ENCODE assay signal across 8 cellular contexts in the genomic region with DNA sequence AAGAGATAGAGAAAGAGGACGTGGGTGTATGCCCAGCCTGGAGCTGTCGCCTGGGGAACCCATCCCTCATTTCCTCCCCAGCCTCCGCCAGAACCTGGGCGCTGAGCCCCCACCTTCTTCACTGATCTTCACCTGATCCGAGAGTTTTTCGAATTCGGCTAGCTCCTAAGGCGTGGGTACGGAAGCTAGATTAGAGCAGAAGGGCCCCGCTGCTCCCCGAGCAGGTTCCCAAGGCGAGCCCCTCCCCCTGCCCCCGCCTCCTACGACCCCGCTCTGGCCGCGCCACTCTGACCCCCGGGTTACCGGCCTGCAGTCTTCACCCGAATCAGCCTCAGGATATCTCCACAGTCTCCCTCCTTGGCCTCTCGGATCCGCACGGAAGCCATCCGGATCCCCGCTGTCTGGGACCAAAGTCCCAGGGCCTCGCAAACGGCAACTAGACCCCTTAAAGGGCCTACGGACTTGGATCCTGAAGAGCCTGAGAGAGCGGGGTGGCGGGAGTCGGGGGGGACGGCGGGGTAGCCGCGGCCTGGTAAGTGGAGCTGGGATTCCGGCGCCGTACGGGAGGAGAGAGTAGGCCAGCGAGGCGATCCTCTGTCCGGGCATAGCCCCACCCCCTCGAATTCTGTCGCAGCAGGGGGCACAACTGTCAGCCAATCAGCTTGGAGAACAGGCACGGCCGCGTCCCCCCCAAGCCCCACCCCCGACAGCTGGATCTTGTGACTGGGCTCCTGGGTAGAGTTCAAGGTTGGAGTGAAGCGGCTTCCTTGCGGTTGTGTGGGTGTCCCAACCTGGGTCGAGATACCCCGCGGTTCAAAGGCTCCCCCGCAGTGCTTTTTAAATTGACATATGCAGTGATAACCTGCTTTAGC. TPM values are rescaled to one million over a fixed set of nuclear protein-coding genes. Genes with fewer than 3 reads are reported as not detected.
DNase-seq lines count a peak whose midpoint lies in the region; ATAC-seq and TF ChIP-seq lines count a peak whose summit lies in the region.

Gene SAT2 (minus strand): TSS at position 572 of the 872 bp plus-strand sequence. CDS start 186 bp downstream, at position 386.

- H3K9me3 ChIP-seq in ES-I3 (ENCODE audit: control insufficient read depth, insufficient read depth, low read length) (no peaks in the 10 kb centered on the region), HCT116 (ENCODE audit: control insufficient read depth in 1 of 2, insufficient read depth in 1 of 2, low read depth in 1 of 2, low read length in 2 of 2) (no peaks in the 10 kb centered on the region)

- H4K20me1 ChIP-seq in HCT116 (ENCODE audit: insufficient read depth): no peaks in the 10 kb centered on the region

- peaks cover 5% of the 10 kb centered on the region; the same call in 1 of the 2 replicates for H3K79me2 ChIP-seq in HCT116 (ENCODE audit: insufficient read depth, low read length)

- TF ChIP-seq POLR2A in HCT116 (IDR thresholded peaks at IDR 0.05; ENCODE audit: borderline replicate concordance, extremely low read depth, insufficient read depth, insufficient read length): peak; percentile 34

- peaks cover 2% of the 10 kb centered on the region for H3K36me3 Mint-ChIP-seq in T-helper 1 cell treated with Interleukin-12 subunit alpha and Interleukin-12 subunit beta and Interleukin-4 antibody, amounts not matched to agents 30 μg/mL and 1 μg/mL, for 36 hours (ENCODE audit: low read depth)
- peaks cover 4% of the 10 kb centered on the region for H3K36me3 Mint-ChIP-seq in type B pancreatic cell

- H3K9ac ChIP-seq in ES-I3 (ENCODE audit: low read depth, low read length) (peak within 1 kb of the TSS; percentile 67), HCT116 (ENCODE audit: low read length) (peak within 1 kb of the TSS; percentile 93)

- no peaks in the 10 kb centered on the region for H3K9me2 ChIP-seq in HCT116 (ENCODE audit: insufficient read depth)

- no peaks in the 10 kb centered on the region for H3K27me3 ChIP-seq in HCT116 (ENCODE audit: insufficient read depth, low read length)

- TF ChIP-seq CTCF in HCT116 (IDR thresholded peaks at IDR 0.05 in 2 of 3, conservative IDR thresholded peaks at IDR 0.05 in 1 of 3; ENCODE audit: borderline replicate concordance in 1 of 3, insufficient read depth in 1 of 3, low read depth in 2 of 3, low read length in 2 of 3) (no peak), type B pancreatic cell (conservative IDR thresholded peaks at IDR 0.05) (no peak)

- POLR2A ChIA-PET in HCT116 (lab: Charles Lee): interaction anchor here (0.5 to 2.2 kb wide), 12 partner anchors 9 to 325 kb away, joined by 3 to 24 read pairs (median 3); partner anchors contain the start of genes CD68, FXR2, MPDU1 and POLR2A

- DNase-seq in HCT116 (ENCODE audit: low read depth, low spot score): peak; percentile 84
- peak; percentile 77 for DNase-seq in NCI-H1092 treated with DMSO at 0.1 percent for 48 hours (lab: John Stamatoyannopoulos, UW)
- peak; percentile 93 for DNase-seq in amniotic epithelial cell (ENCODE audit: low read depth)
- DNase-seq in left cardiac atrium: peak; percentile 96
- DNase-seq in posterior cingulate gyrus: peak; percentile 91 to 99 (median 94)
- peak; percentile 97 for DNase-seq in type B pancreatic cell (ENCODE audit: extremely low spot score, unreplicated experiment)

- ATAC-seq in HCT116 (peak; percentile 90), left cardiac atrium (peak; percentile 99)

- no peak for TF ChIP-seq RAD21 in HCT116 (IDR thresholded peaks at IDR 0.05; ENCODE audit: low read depth)

- H3K27ac Mint-ChIP-seq in T-helper 1 cell treated with Interleukin-12 subunit alpha and Interleukin-12 subunit beta and Interleukin-4 antibody, amounts not matched to agents 30 μg/mL and 1 μg/mL, for 36 hours: peak within 1 kb of the TSS; percentile 72
- peak within 1 kb of the TSS; percentile 92 for H3K27ac Mint-ChIP-seq in type B pancreatic cell

- peak within 1 kb of the TSS; percentile 80 for H3K4me2 ChIP-seq in HCT116 (ENCODE audit: low read length)

- H3K9me3 Mint-ChIP-seq in T-helper 1 cell treated with Interleukin-12 subunit alpha and Interleukin-12 subunit beta and Interleukin-4 antibody, amounts not matched to agents 30 μg/mL and 1 μg/mL, for 36 hours: no peaks in the 10 kb centered on the region
- no peaks in the 10 kb centered on the region for H3K9me3 Mint-ChIP-seq in type B pancreatic cell

- peak within 1 kb of the TSS; percentile 85 for H3K4me3 ChIP-seq in HCT116 (replicated peaks in 1 of 2; ENCODE audit: low read depth in 1 of 2, low read length in 2 of 2)

- no peaks in the 10 kb centered on the region for H3K27me3 Mint-ChIP-seq in T-helper 1 cell treated with Interleukin-12 subunit alpha and Interleukin-12 subunit beta and Interleukin-4 antibody, amounts not matched to agents 30 μg/mL and 1 μg/mL, for 36 hours (ENCODE audit: low read depth)
- no peaks in the 10 kb centered on the region for H3K27me3 Mint-ChIP-seq in type B pancreatic cell

- H3K36me3 ChIP-seq in ES-I3 (ENCODE audit: insufficient read depth, low read length) (0 out of 2 replicates have a peak, but pooled peaks cover 3% of the 10 kb centered on the region), HCT116 (ENCODE audit: control insufficient read depth in 1 of 2, insufficient read depth in 2 of 2, low read length in 2 of 2) (no peaks in the 10 kb centered on the region)

- intact Hi-C loops in HCT116 (cut with micrococcal nuclease) (no loop called here), left cardiac atrium (cut with DNase I) (loop anchor here in 1 of 2 donors (2.0 kb wide), 1 partner anchor 59 kb away; the partner anchor contains the start of gene TP53), posterior cingulate gyrus (cut with DNase I) (no loop called here)

- BruUV-seq in HCT116 (replicated peaks; lab: Mats Ljungman, UMichigan): no TSS peak

- H3K27ac ChIP-seq in HCT116 (ENCODE audit: low read depth, low read length): peak within 1 kb of the TSS; percentile 66

- peak within 1 kb of the TSS; percentile 95 for H3K4me3 Mint-ChIP-seq in T-helper 1 cell treated with Interleukin-12 subunit alpha and Interleukin-12 subunit beta and Interleukin-4 antibody, amounts not matched to agents 30 μg/mL and 1 μg/mL, for 36 hours
- H3K4me3 Mint-ChIP-seq in type B pancreatic cell: peak within 1 kb of the TSS; percentile 94

- CTCF ChIA-PET in HCT116 (lab: Charles Lee): interaction anchor here (0.9 to 2.5 kb wide), 5 partner anchors 11 to 116 kb away, joined by 3 to 15 read pairs (median 4); partner anchors contain the start of genes FXR2, TP53 and WRAP53

- H3K4me1 ChIP-seq in ES-I3 (ENCODE audit: insufficient read depth, low read length): peaks cover under 1% of the 10 kb centered on the region; the same call in 1 of the 2 replicates
- H3K4me1 ChIP-seq in HCT116 (ENCODE audit: control insufficient read depth in 1 of 2, insufficient read depth in 2 of 2, low read length in 2 of 2): peaks cover 4 to 17% of the 10 kb centered on the region in 2 experiments

- no peak within 1 kb of the TSS for H2AFZ ChIP-seq in HCT116 (ENCODE audit: low read depth, low read length, poor library complexity, severe bottlenecking)

- RAD21 ChIA-PET in HCT116 (lab: Charles Lee; ENCODE audit: low non-redundant PET in 1 of 2, low total read pairs in 2 of 2, uncharacterized antibody in 2 of 2, unreplicated experiment in 2 of 2): no interaction called here

- peaks cover 8% of the 10 kb centered on the region for H3K4me1 Mint-ChIP-seq in T-helper 1 cell treated with Interleukin-12 subunit alpha and Interleukin-12 subunit beta and Interleukin-4 antibody, amounts not matched to agents 30 μg/mL and 1 μg/mL, for 36 hours (ENCODE audit: low read depth)
- H3K4me1 Mint-ChIP-seq in type B pancreatic cell (ENCODE audit: unreplicated experiment): peaks cover 5% of the 10 kb centered on the region

TF ChIP-seq in HCT116, 20 proteins besides CTCF, POLR2A, EP300 and RAD21:
- TF ChIP-seq SP1 (IDR thresholded peaks at IDR 0.05; ENCODE audit: low read depth) (0 out of 2 replicates have a peak, but pooled peaks have one; percentile 16), MAX (IDR thresholded peaks at IDR 0.05) (no peak), CBX3 (IDR thresholded peaks at IDR 0.05; ENCODE audit: low read depth) (no peak), POLR2AphosphoS5 (IDR thresholded peaks at IDR 0.05; ENCODE audit: low read depth, low read length) (peak; percentile 90), CEBPB (IDR thresholded peaks at IDR 0.05; ENCODE audit: low read depth) (no peak), ZFX (IDR thresholded peaks at IDR 0.05) (peak; percentile 83; the same call in 1 of the 2 replicates), SIN3A (IDR thresholded peaks at IDR 0.05; ENCODE audit: low read depth) (no peak), EGR1 (IDR thresholded peaks at IDR 0.05; ENCODE audit: low read depth) (peak; percentile 52)

RNA-seq across cellular contexts. Expression of gene SAT2, which starts in this region (rescaled TPM):
- 54.9 TPM for total RNA-seq in HCT116 (2021; ENCODE audit: unreplicated experiment)
- 61.7 and 65.5 TPM in 2 replicates for polyA plus RNA-seq in HCT116 (2012)
- total RNA-seq in left cardiac atrium: 10 to 100 TPM; 84.1 to 86.4 TPM
- total RNA-seq in type B pancreatic cell (ENCODE audit: low replicate concordance): 94.1 and 104 TPM in 2 replicates

Comparison
In these comparisons a context has a peak if more than half of its experiments do, and no peak if none do; other contexts are left out.
1. Peak in every context shown above with its lines: DNase-seq, ATAC-seq, H3K4me3 ChIP-seq and H3K27ac ChIP-seq.